35 cellular contexts compared by ENCODE assay signal in genomic region chr10:17379151-17379690, GRCh38.
"Had no signal": no experiment of that assay in that cellular context is flagged by ENCODE, and none has a peak within 500 bp of the region (broad histone marks: within the 10 kb centered on the region; RNA-seq: fewer than 3 reads in every experiment).

No MANE protein-coding gene starts in this region.

- H3K4me3 Mint-ChIP-seq: activated CD4-positive, alpha-beta memory T cell treated with anti-CD3 and anti-CD28 coated beads for 36 hours; activated CD4-positive, alpha-beta T cell treated with anti-CD3 and anti-CD28 coated beads for 36 hours; activated CD4-positive, alpha-beta T cell treated with anti-CD3 and anti-CD28 coated beads, Interleukin-2, amount 10 ng/mL, durations not matched to agents 24 days and 14 days; activated CD8-positive, alpha-beta memory T cell treated with anti-CD3 and anti-CD28 coated beads, Interleukin-2, amount 10 ng/mL, durations not matched to agents 7 days and 5 days; activated CD8-positive, alpha-beta T cell treated with anti-CD3 and anti-CD28 coated beads, Interleukin-2, amount 10 ng/mL, durations not matched to agents 7 days and 5 days; activated naive CD4-positive, alpha-beta T cell treated with anti-CD3 and anti-CD28 coated beads, Interleukin-2, amount 10 ng/mL, durations not matched to agents 7 days and 5 days; activated naive CD8-positive, alpha-beta T cell treated with anti-CD3 and anti-CD28 coated beads, Interleukin-2, amount 10 ng/mL, durations not matched to agents 7 days and 5 days; activated T-helper 1 cell treated with anti-CD3 and anti-CD28 coated beads, Interleukin-12 subunit alpha, Interleukin-12 subunit beta, Interleukin-2, Interleukin-4 antibody, amounts not matched to agents 30 ng/mL and 10 ng/mL and 1 ng/mL, durations not matched to agents 14 hours and 24 hours and 36 hours; brain; central memory CD8-positive, alpha-beta T cell; dendritic cell treated with granulocyte-macrophage colony-stimulating factor and Interleukin-4, amounts not matched to agents 40 ng/mL and 50 ng/mL, for 4 days; T-helper 17 cell; T-helper 2 cell treated with Interferon-gamma antibody and Interleukin-4, amounts not matched to agents 5 μg/mL and 100 μg/mL, for 36 hours had no signal

- H3K27me3 ChIP-seq: ascending aorta, breast epithelium, esophagus muscularis mucosa, foreskin keratinocyte, gastrocnemius medialis, heart right ventricle had no signal

- H3K36me3 ChIP-seq: ascending aorta, breast epithelium, esophagus muscularis mucosa, gastrocnemius medialis, WERI-Rb-1 had no signal

- DNase-seq: activated CD4-positive, alpha-beta memory T cell treated with anti-CD3 and anti-CD28 coated beads for 36 hours; activated CD4-positive, alpha-beta T cell treated with anti-CD3 and anti-CD28 coated beads for 36 hours; activated CD4-positive, alpha-beta T cell treated with anti-CD3 and anti-CD28 coated beads, Interleukin-2, amount 10 ng/mL, durations not matched to agents 24 days and 14 days; activated CD4-positive, CD25-positive, alpha-beta regulatory T cell; activated CD4-positive, CD25-positive, alpha-beta regulatory T cell treated with anti-CD3 and anti-CD28 coated beads, Interleukin-2, amount 50 U/mL, for 72 hours; activated CD8-positive, alpha-beta memory T cell treated with anti-CD3 and anti-CD28 coated beads, Interleukin-2, amount 10 ng/mL, durations not matched to agents 7 days and 5 days; activated CD8-positive, alpha-beta memory T cell treated with anti-CD3 and anti-CD28 coated beads, Interleukin-2, amount 50 U/mL, for 4 hours; activated CD8-positive, alpha-beta T cell treated with anti-CD3 and anti-CD28 coated beads, Interleukin-2, amount 10 ng/mL, durations not matched to agents 7 days and 5 days; activated gamma-delta T cell; activated naive CD4-positive, alpha-beta T cell; activated naive CD4-positive, alpha-beta T cell treated with anti-CD3 and anti-CD28 coated beads, Interleukin-2, amount 10 ng/mL, durations not matched to agents 7 days and 5 days; activated naive CD8-positive, alpha-beta T cell treated with anti-CD3 and anti-CD28 coated beads, Interleukin-2, amount 10 ng/mL, durations not matched to agents 7 days and 5 days; activated T-cell treated with anti-CD3 and anti-CD28 coated beads, Interleukin-2, amount 50 U/mL, for 1 hour; activated T-cell treated with anti-CD3 and anti-CD28 coated beads, Interleukin-2, amount 50 U/mL, for 48 hours; dorsolateral prefrontal cortex; effector memory CD4-positive, alpha-beta T cell; erythroblast; foreskin keratinocyte; gastrocnemius medialis; heart right ventricle; T-helper 1 cell; T-helper 17 cell; T1000; WERI-Rb-1 had no signal

- H3K4me3 ChIP-seq: ascending aorta, breast epithelium, coronary artery, dorsolateral prefrontal cortex, esophagus muscularis mucosa, gastrocnemius medialis, heart right ventricle had no signal

- H3K27ac Mint-ChIP-seq: activated CD4-positive, alpha-beta memory T cell treated with anti-CD3 and anti-CD28 coated beads for 36 hours; activated CD4-positive, alpha-beta T cell treated with anti-CD3 and anti-CD28 coated beads for 36 hours; activated CD4-positive, alpha-beta T cell treated with anti-CD3 and anti-CD28 coated beads, Interleukin-2, amount 10 ng/mL, durations not matched to agents 24 days and 14 days; activated CD8-positive, alpha-beta memory T cell treated with anti-CD3 and anti-CD28 coated beads, Interleukin-2, amount 10 ng/mL, durations not matched to agents 7 days and 5 days; activated CD8-positive, alpha-beta T cell treated with anti-CD3 and anti-CD28 coated beads, Interleukin-2, amount 10 ng/mL, durations not matched to agents 7 days and 5 days; activated naive CD4-positive, alpha-beta T cell treated with anti-CD3 and anti-CD28 coated beads, Interleukin-2, amount 10 ng/mL, durations not matched to agents 7 days and 5 days; activated naive CD4-positive, alpha-beta T cell treated with anti-CD3 and anti-CD28 coated beads, Interleukin-2, amount 50 U/mL, for 72 hours; activated naive CD8-positive, alpha-beta T cell treated with anti-CD3 and anti-CD28 coated beads, Interleukin-2, amount 10 ng/mL, durations not matched to agents 7 days and 5 days; activated T-helper 1 cell treated with anti-CD3 and anti-CD28 coated beads, Interleukin-12 subunit alpha, Interleukin-12 subunit beta, Interleukin-2, Interleukin-4 antibody, amounts not matched to agents 30 ng/mL and 10 ng/mL and 1 ng/mL, durations not matched to agents 14 hours and 24 hours and 36 hours; activated T-helper 2 cell treated with anti-CD3 and anti-CD28 coated beads, Interferon-gamma antibody, Interleukin-2, Interleukin-4, amounts not matched to agents 10 μg/mL and 5 μg/mL and 100 μg/mL, durations not matched to agents 14 hours and 24 hours and 36 hours; brain; dendritic cell treated with granulocyte-macrophage colony-stimulating factor and Interleukin-4, amounts not matched to agents 40 ng/mL and 50 ng/mL, for 4 days; T-helper 17 cell; T-helper 2 cell treated with Interferon-gamma antibody and Interleukin-4, amounts not matched to agents 5 μg/mL and 100 μg/mL, for 36 hours had no signal

- H3K4me1 ChIP-seq: foreskin keratinocyte, gastrocnemius medialis had no signal

- H3K27me3 Mint-ChIP-seq: activated CD4-positive, alpha-beta memory T cell treated with anti-CD3 and anti-CD28 coated beads for 36 hours; activated naive CD4-positive, alpha-beta T cell treated with anti-CD3 and anti-CD28 coated beads, Interleukin-2, amount 10 ng/mL, durations not matched to agents 7 days and 5 days; central memory CD8-positive, alpha-beta T cell; dendritic cell treated with granulocyte-macrophage colony-stimulating factor and Interleukin-4, amounts not matched to agents 40 ng/mL and 50 ng/mL, for 4 days had no signal

- H3K36me3 Mint-ChIP-seq: activated CD4-positive, alpha-beta memory T cell treated with anti-CD3 and anti-CD28 coated beads for 36 hours; activated CD8-positive, alpha-beta memory T cell treated with anti-CD3 and anti-CD28 coated beads, Interleukin-2, amount 10 ng/mL, durations not matched to agents 7 days and 5 days; activated naive CD4-positive, alpha-beta T cell treated with anti-CD3 and anti-CD28 coated beads, Interleukin-2, amount 10 ng/mL, durations not matched to agents 7 days and 5 days; activated naive CD4-positive, alpha-beta T cell treated with anti-CD3 and anti-CD28 coated beads, Interleukin-2, amount 50 U/mL, for 72 hours; activated naive CD8-positive, alpha-beta T cell treated with anti-CD3 and anti-CD28 coated beads, Interleukin-2, amount 10 ng/mL, durations not matched to agents 7 days and 5 days; brain had no signal

- H3K27ac ChIP-seq: ascending aorta, breast epithelium, dorsolateral prefrontal cortex, esophagus muscularis mucosa, foreskin keratinocyte, gastrocnemius medialis, heart right ventricle, WERI-Rb-1 had no signal

- H3K9me3 ChIP-seq: ascending aorta, breast epithelium, esophagus muscularis mucosa, gastrocnemius medialis, heart right ventricle had no signal

- H3K4me1 Mint-ChIP-seq: activated CD4-positive, alpha-beta T cell treated with anti-CD3 and anti-CD28 coated beads for 36 hours; activated CD4-positive, alpha-beta T cell treated with anti-CD3 and anti-CD28 coated beads, Interleukin-2, amount 10 ng/mL, durations not matched to agents 24 days and 14 days; activated CD8-positive, alpha-beta memory T cell treated with anti-CD3 and anti-CD28 coated beads, Interleukin-2, amount 10 ng/mL, durations not matched to agents 7 days and 5 days; activated naive CD4-positive, alpha-beta T cell treated with anti-CD3 and anti-CD28 coated beads, Interleukin-2, amount 10 ng/mL, durations not matched to agents 7 days and 5 days; activated naive CD8-positive, alpha-beta T cell treated with anti-CD3 and anti-CD28 coated beads, Interleukin-2, amount 10 ng/mL, durations not matched to agents 7 days and 5 days; central memory CD8-positive, alpha-beta T cell; T-helper 17 cell had no signal

- H3K9me3 Mint-ChIP-seq: activated CD4-positive, alpha-beta memory T cell treated with anti-CD3 and anti-CD28 coated beads for 36 hours; activated CD4-positive, alpha-beta T cell treated with anti-CD3 and anti-CD28 coated beads, Interleukin-2, amount 10 ng/mL, durations not matched to agents 24 days and 14 days; activated naive CD4-positive, alpha-beta T cell treated with anti-CD3 and anti-CD28 coated beads, Interleukin-2, amount 10 ng/mL, durations not matched to agents 7 days and 5 days; activated naive CD4-positive, alpha-beta T cell treated with anti-CD3 and anti-CD28 coated beads, Interleukin-2, amount 50 U/mL, for 72 hours; activated naive CD8-positive, alpha-beta T cell treated with anti-CD3 and anti-CD28 coated beads, Interleukin-2, amount 10 ng/mL, durations not matched to agents 7 days and 5 days; activated T-helper 1 cell treated with anti-CD3 and anti-CD28 coated beads, Interleukin-12 subunit alpha, Interleukin-12 subunit beta, Interleukin-2, Interleukin-4 antibody, amounts not matched to agents 30 ng/mL and 10 ng/mL and 1 ng/mL, durations not matched to agents 14 hours and 24 hours and 36 hours; activated T-helper 2 cell treated with anti-CD3 and anti-CD28 coated beads, Interferon-gamma antibody, Interleukin-2, Interleukin-4, amounts not matched to agents 10 μg/mL and 5 μg/mL and 100 μg/mL, durations not matched to agents 14 hours and 24 hours and 36 hours; central memory CD8-positive, alpha-beta T cell; T-helper 2 cell treated with Interferon-gamma antibody and Interleukin-4, amounts not matched to agents 5 μg/mL and 100 μg/mL, for 36 hours had no signal

- ATAC-seq: activated CD4-positive, alpha-beta T cell treated with anti-CD3 and anti-CD28 coated beads for 36 hours; activated CD8-positive, alpha-beta memory T cell treated with anti-CD3 and anti-CD28 coated beads, Interleukin-2, amount 10 ng/mL, durations not matched to agents 7 days and 5 days; activated CD8-positive, alpha-beta T cell treated with anti-CD3 and anti-CD28 coated beads, Interleukin-2, amount 10 ng/mL, durations not matched to agents 7 days and 5 days; activated naive CD4-positive, alpha-beta T cell treated with anti-CD3 and anti-CD28 coated beads, Interleukin-2, amount 50 U/mL, for 72 hours; foreskin keratinocyte; gastrocnemius medialis; heart right ventricle; T-helper 17 cell had no signal
